1 cellular context compared by ENCODE assay signal in the genomic region with DNA sequence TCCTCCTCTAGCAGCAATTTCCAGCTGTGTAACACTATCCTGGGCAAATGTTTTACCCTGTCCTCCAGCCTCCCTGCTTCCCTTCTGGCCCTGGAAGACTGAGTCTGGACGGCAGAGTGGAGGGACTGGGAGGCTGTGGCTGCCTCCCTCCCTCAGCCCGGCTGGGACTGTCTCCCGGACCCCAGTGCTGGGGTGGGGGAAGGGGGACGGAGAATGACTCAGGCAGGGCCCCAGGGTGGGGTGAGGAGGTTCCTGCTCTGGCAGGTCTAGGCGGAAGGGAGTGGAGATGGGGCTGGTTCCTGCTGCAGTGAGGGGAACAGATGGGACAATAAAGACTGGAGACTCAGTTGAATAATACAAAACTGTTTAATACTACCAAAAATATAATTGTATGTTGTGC.
TF ChIP-seq lines count a peak whose summit lies in the region.

No MANE protein-coding gene starts in this region.

TF ChIP-seq in H1, 55 proteins besides CTCF, POLR2A, EP300 and RAD21:
- TF ChIP-seq PHF8 (conservative IDR thresholded peaks at IDR 0.05; ENCODE audit: low read depth, low read length) (no peak), HDAC6 (IDR thresholded peaks at IDR 0.05; ENCODE audit: low read depth, low read length) (no peak), SP2 (IDR thresholded peaks at IDR 0.05; ENCODE audit: low read length) (no peak), POLR2AphosphoS5 (IDR thresholded peaks at IDR 0.05; ENCODE audit: low read depth, low read length) (no peak), JUN (IDR thresholded peaks at IDR 0.05; ENCODE audit: low read depth, low read length) (no peak), GTF2F1 (IDR thresholded peaks at IDR 0.05; ENCODE audit: borderline replicate concordance, low read depth, low read length) (no peak)
- TF ChIP-seq, protein P1, sequence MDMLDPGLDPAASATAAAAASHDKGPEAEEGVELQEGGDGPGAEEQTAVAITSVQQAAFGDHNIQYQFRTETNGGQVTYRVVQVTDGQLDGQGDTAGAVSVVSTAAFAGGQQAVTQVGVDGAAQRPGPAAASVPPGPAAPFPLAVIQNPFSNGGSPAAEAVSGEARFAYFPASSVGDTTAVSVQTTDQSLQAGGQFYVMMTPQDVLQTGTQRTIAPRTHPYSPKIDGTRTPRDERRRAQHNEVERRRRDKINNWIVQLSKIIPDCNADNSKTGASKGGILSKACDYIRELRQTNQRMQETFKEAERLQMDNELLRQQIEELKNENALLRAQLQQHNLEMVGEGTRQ (IDR thresholded peaks at IDR 0.05; ENCODE audit: low read length): no peak
